ENCODE assay signal across 7 cellular contexts in the genomic region with DNA sequence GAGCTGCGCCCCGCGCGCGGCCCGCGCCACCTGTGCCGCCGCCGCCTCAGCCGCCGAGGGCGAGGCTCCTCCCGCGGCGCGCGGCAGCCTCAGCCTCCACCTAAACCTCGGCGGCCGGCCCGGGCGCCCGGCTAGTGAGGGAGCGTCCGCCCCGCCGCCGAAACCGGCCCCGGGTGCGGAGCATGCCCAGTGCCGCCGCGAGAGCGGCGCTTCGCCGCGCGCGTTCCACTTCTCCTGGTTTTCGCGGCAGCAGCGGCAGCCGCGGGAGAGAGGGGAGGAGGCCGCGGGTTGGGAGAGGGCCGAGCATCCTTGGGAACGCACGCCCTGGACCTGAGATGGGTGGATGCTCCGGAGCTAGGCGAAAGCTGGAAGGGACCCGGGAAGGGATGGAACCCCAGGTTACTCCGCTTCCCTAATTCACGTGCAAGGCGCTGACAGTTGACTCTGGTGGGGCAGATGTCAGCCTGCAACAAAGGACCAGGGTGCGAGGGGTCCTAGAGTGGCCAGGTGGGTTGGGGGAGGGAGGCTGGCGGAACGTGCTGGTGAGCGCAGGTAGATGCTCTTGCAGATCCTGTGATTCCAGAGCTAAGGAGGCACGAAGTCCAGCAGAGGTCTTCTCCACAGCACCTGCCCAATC. TPM values are rescaled to one million over a fixed set of nuclear protein-coding genes. Genes with fewer than 3 reads are reported as not detected.
DNase-seq lines count a peak whose midpoint lies in the region; ATAC-seq and TF ChIP-seq lines count a peak whose summit lies in the region.

TSS of gene CTNND2 (minus strand) at position 177 of the 637 bp plus-strand sequence. CDS start 593 bp downstream, outside the sequence.

- no peak for TF ChIP-seq CTCF in ascending aorta (IDR thresholded peaks at IDR 0.05)

- H3K9me3 ChIP-seq in ascending aorta = no peaks in the 10 kb centered on the region

- peak within 1 kb of the TSS; percentile 21 to 46 for H3K4me3 ChIP-seq in ascending aorta

- no peaks in the 10 kb centered on the region for H3K27me3 ChIP-seq in ascending aorta

- no peaks in the 10 kb centered on the region for H3K9me3 Mint-ChIP-seq in activated T-helper 1 cell treated with anti-CD3 and anti-CD28 coated beads, Interleukin-12 subunit alpha, Interleukin-12 subunit beta, Interleukin-2, Interleukin-4 antibody, amounts not matched to agents 30 ng/mL and 10 ng/mL and 1 ng/mL, durations not matched to agents 14 hours and 24 hours and 36 hours

- peak; percentile 47 for ATAC-seq in GM18907 (IDR thresholded peaks at IDR 0.05; ENCODE audit: unreplicated experiment)

- peaks cover 30% of the 10 kb centered on the region for H3K27me3 Mint-ChIP-seq in activated T-helper 1 cell treated with anti-CD3 and anti-CD28 coated beads, Interleukin-12 subunit alpha, Interleukin-12 subunit beta, Interleukin-2, Interleukin-4 antibody, amounts not matched to agents 30 ng/mL and 10 ng/mL and 1 ng/mL, durations not matched to agents 14 hours and 24 hours and 36 hours (ENCODE audit: insufficient read depth)

- H3K4me1 Mint-ChIP-seq in activated T-helper 1 cell treated with anti-CD3 and anti-CD28 coated beads, Interleukin-12 subunit alpha, Interleukin-12 subunit beta, Interleukin-2, Interleukin-4 antibody, amounts not matched to agents 30 ng/mL and 10 ng/mL and 1 ng/mL, durations not matched to agents 14 hours and 24 hours and 36 hours (ENCODE audit: low read depth) = no peaks in the 10 kb centered on the region

- H3K4me1 ChIP-seq in ascending aorta = no peaks in the 10 kb centered on the region

- intact Hi-C loops in ascending aorta (cut with DNase I) = no loop called here
- intact Hi-C loops in activated T-helper 1 cell treated with anti-CD3 and anti-CD28 coated beads, Interleukin-12 subunit alpha, Interleukin-12 subunit beta, Interleukin-2, Interleukin-4 antibody, amounts not matched to agents 30 ng/mL and 10 ng/mL and 1 ng/mL, durations not matched to agents 14 hours and 24 hours and 36 hours (cut with micrococcal nuclease) = no loop called here

- DNase-seq in NCI-H1048 (lab: John Stamatoyannopoulos, UW) = peak; percentile 57
- DNase-seq in ascending aorta (ENCODE audit: low spot score in 2 of 2) = no peak
- DNase-seq in iPS-NIHi7 (ENCODE audit: extremely low spot score) = peak; percentile 87
- DNase-seq in superior temporal gyrus (ENCODE audit: extremely low spot score) = peak; percentile 69
- no peak for DNase-seq in pons (ENCODE audit: low spot score)
- no peak for DNase-seq in activated T-helper 1 cell treated with anti-CD3 and anti-CD28 coated beads, Interleukin-12 subunit alpha, Interleukin-12 subunit beta, Interleukin-2, Interleukin-4 antibody, amounts not matched to agents 30 ng/mL and 10 ng/mL and 1 ng/mL, durations not matched to agents 14 hours and 24 hours and 36 hours (ENCODE audit: low spot score)

- no peaks in the 10 kb centered on the region for H3K36me3 ChIP-seq in ascending aorta

- no peak within 1 kb of the TSS for H3K27ac Mint-ChIP-seq in activated T-helper 1 cell treated with anti-CD3 and anti-CD28 coated beads, Interleukin-12 subunit alpha, Interleukin-12 subunit beta, Interleukin-2, Interleukin-4 antibody, amounts not matched to agents 30 ng/mL and 10 ng/mL and 1 ng/mL, durations not matched to agents 14 hours and 24 hours and 36 hours

- H3K27ac ChIP-seq in ascending aorta = no peak within 1 kb of the TSS

- H3K36me3 Mint-ChIP-seq in activated T-helper 1 cell treated with anti-CD3 and anti-CD28 coated beads, Interleukin-12 subunit alpha, Interleukin-12 subunit beta, Interleukin-2, Interleukin-4 antibody, amounts not matched to agents 30 ng/mL and 10 ng/mL and 1 ng/mL, durations not matched to agents 14 hours and 24 hours and 36 hours (ENCODE audit: low read depth) = no peaks in the 10 kb centered on the region

- no peak within 1 kb of the TSS for H3K4me3 Mint-ChIP-seq in activated T-helper 1 cell treated with anti-CD3 and anti-CD28 coated beads, Interleukin-12 subunit alpha, Interleukin-12 subunit beta, Interleukin-2, Interleukin-4 antibody, amounts not matched to agents 30 ng/mL and 10 ng/mL and 1 ng/mL, durations not matched to agents 14 hours and 24 hours and 36 hours

RNA-seq across cellular contexts. Expression of gene CTNND2, which starts in this region (rescaled TPM):
- total RNA-seq in ascending aorta = 0.11 TPM
- total RNA-seq in activated T-helper 1 cell treated with anti-CD3 and anti-CD28 coated beads, Interleukin-12 subunit alpha, Interleukin-12 subunit beta, Interleukin-2, Interleukin-4 antibody, amounts not matched to agents 30 ng/mL and 10 ng/mL and 1 ng/mL, durations not matched to agents 14 hours and 24 hours and 36 hours = not detected in 2 replicates

Comparison
In these comparisons a context has a peak if more than half of its experiments do, and no peak if none do; other contexts are left out.
1. DNase-seq: peak in NCI-H1048 (single experiment), iPS-NIHi7 (single experiment) and superior temporal gyrus (single experiment); none in ascending aorta (0 of 2), pons (single experiment) and activated T-helper 1 cell treated with anti-CD3 and anti-CD28 coated beads, Interleukin-12 subunit alpha, Interleukin-12 subunit beta, Interleukin-2, Interleukin-4 antibody, amounts not matched to agents 30 ng/mL and 10 ng/mL and 1 ng/mL, durations not matched to agents 14 hours and 24 hours and 36 hours (single experiment).